Comparison of ENCODE assay signal across 29 cellular contexts in the genomic region with DNA sequence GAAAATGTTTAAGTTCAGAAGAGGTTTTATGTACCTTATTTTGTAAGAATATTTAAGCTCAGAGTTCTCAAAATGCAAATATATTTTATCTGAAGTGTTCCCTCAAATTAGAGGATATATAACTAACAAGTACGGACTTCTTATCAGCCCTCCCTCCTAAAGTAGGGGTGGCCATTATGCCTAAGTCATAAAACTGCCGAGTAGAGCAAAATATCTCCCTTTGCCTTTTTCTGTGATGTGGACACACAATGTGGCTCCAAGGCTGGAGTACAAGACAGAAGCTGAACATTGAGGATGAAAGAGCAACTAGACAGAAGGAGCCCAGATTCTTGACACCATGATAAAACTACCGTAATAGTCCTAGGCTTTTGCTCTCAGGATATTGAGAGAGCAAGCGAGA.
"Had no signal": no experiment of that assay in that cellular context is flagged by ENCODE, and none has a peak within 500 bp of the region (broad histone marks: within the 10 kb centered on the region; RNA-seq: fewer than 3 reads in every experiment).

No MANE protein-coding gene starts in this region.

- ATAC-seq: activated naive CD4-positive, alpha-beta T cell treated with anti-CD3 and anti-CD28 coated beads, Interleukin-2, amount 50 U/mL, for 72 hours; activated T-cell treated with anti-CD3 and anti-CD28 coated beads, Interleukin-2, amount 50 U/mL, for 72 hours; effector memory CD8-positive, alpha-beta T cell; foreskin keratinocyte; gastrocnemius medialis had no signal

- H3K4me1 ChIP-seq: foreskin keratinocyte had no signal

- H3K36me3 ChIP-seq: ascending aorta, brain microvascular endothelial cell, esophagus muscularis mucosa, gastrocnemius medialis had no signal

- H3K27ac Mint-ChIP-seq: activated CD4-positive, alpha-beta memory T cell treated with anti-CD3 and anti-CD28 coated beads, Interleukin-2, amount 10 ng/mL, durations not matched to agents 7 days and 5 days; activated CD4-positive, alpha-beta T cell treated with anti-CD3 and anti-CD28 coated beads, Interleukin-2, amount 10 ng/mL, durations not matched to agents 7 days and 5 days; activated naive CD4-positive, alpha-beta T cell treated with anti-CD3 and anti-CD28 coated beads, Interleukin-2, amount 10 ng/mL, durations not matched to agents 7 days and 5 days; activated naive CD4-positive, alpha-beta T cell treated with anti-CD3 and anti-CD28 coated beads, Interleukin-2, amount 50 U/mL, for 72 hours; activated naive CD8-positive, alpha-beta T cell treated with anti-CD3 and anti-CD28 coated beads, Interleukin-2, amount 10 ng/mL, durations not matched to agents 7 days and 5 days; activated T-cell treated with anti-CD3 and anti-CD28 coated beads, Interleukin-2, amount 50 U/mL, for 24 hours; activated T-cell treated with anti-CD3 and anti-CD28 coated beads, Interleukin-2, amount 50 U/mL, for 72 hours; effector memory CD8-positive, alpha-beta T cell had no signal

- H3K4me3 Mint-ChIP-seq: activated CD4-positive, alpha-beta memory T cell treated with anti-CD3 and anti-CD28 coated beads, Interleukin-2, amount 10 ng/mL, durations not matched to agents 7 days and 5 days; activated CD4-positive, alpha-beta T cell treated with anti-CD3 and anti-CD28 coated beads, Interleukin-2, amount 10 ng/mL, durations not matched to agents 7 days and 5 days; activated naive CD4-positive, alpha-beta T cell treated with anti-CD3 and anti-CD28 coated beads, Interleukin-2, amount 10 ng/mL, durations not matched to agents 7 days and 5 days; activated naive CD8-positive, alpha-beta T cell treated with anti-CD3 and anti-CD28 coated beads, Interleukin-2, amount 10 ng/mL, durations not matched to agents 7 days and 5 days; activated T-cell treated with anti-CD3 and anti-CD28 coated beads, Interleukin-2, amount 50 U/mL, for 24 hours; activated T-cell treated with anti-CD3 and anti-CD28 coated beads, Interleukin-2, amount 50 U/mL, for 72 hours; central memory CD8-positive, alpha-beta T cell; effector memory CD8-positive, alpha-beta T cell had no signal

- H3K4me3 ChIP-seq: ascending aorta, esophagus muscularis mucosa, gastrocnemius medialis had no signal

- H3K27me3 ChIP-seq: ascending aorta, brain microvascular endothelial cell, esophagus muscularis mucosa, foreskin keratinocyte, gastrocnemius medialis had no signal

- H3K36me3 Mint-ChIP-seq: activated naive CD4-positive, alpha-beta T cell treated with anti-CD3 and anti-CD28 coated beads, Interleukin-2, amount 10 ng/mL, durations not matched to agents 7 days and 5 days; activated naive CD4-positive, alpha-beta T cell treated with anti-CD3 and anti-CD28 coated beads, Interleukin-2, amount 50 U/mL, for 72 hours; activated naive CD8-positive, alpha-beta T cell treated with anti-CD3 and anti-CD28 coated beads, Interleukin-2, amount 10 ng/mL, durations not matched to agents 7 days and 5 days had no signal

- H3K9me3 ChIP-seq: ascending aorta, esophagus muscularis mucosa, gastrocnemius medialis had no signal

- H3K27me3 Mint-ChIP-seq: activated CD4-positive, alpha-beta memory T cell treated with anti-CD3 and anti-CD28 coated beads, Interleukin-2, amount 10 ng/mL, durations not matched to agents 7 days and 5 days; activated CD4-positive, alpha-beta T cell treated with anti-CD3 and anti-CD28 coated beads, Interleukin-2, amount 10 ng/mL, durations not matched to agents 7 days and 5 days; activated naive CD4-positive, alpha-beta T cell treated with anti-CD3 and anti-CD28 coated beads, Interleukin-2, amount 10 ng/mL, durations not matched to agents 7 days and 5 days; activated naive CD8-positive, alpha-beta T cell treated with anti-CD3 and anti-CD28 coated beads, Interleukin-2, amount 10 ng/mL, durations not matched to agents 7 days and 5 days; activated T-cell treated with anti-CD3 and anti-CD28 coated beads, Interleukin-2, amount 50 U/mL, for 24 hours; central memory CD8-positive, alpha-beta T cell; effector memory CD8-positive, alpha-beta T cell had no signal

- H3K9me3 Mint-ChIP-seq: activated CD4-positive, alpha-beta memory T cell treated with anti-CD3 and anti-CD28 coated beads, Interleukin-2, amount 10 ng/mL, durations not matched to agents 7 days and 5 days; activated CD4-positive, alpha-beta T cell treated with anti-CD3 and anti-CD28 coated beads, Interleukin-2, amount 10 ng/mL, durations not matched to agents 7 days and 5 days; activated naive CD4-positive, alpha-beta T cell treated with anti-CD3 and anti-CD28 coated beads, Interleukin-2, amount 10 ng/mL, durations not matched to agents 7 days and 5 days; activated naive CD4-positive, alpha-beta T cell treated with anti-CD3 and anti-CD28 coated beads, Interleukin-2, amount 50 U/mL, for 72 hours; activated naive CD8-positive, alpha-beta T cell treated with anti-CD3 and anti-CD28 coated beads, Interleukin-2, amount 10 ng/mL, durations not matched to agents 7 days and 5 days; activated T-cell treated with anti-CD3 and anti-CD28 coated beads, Interleukin-2, amount 50 U/mL, for 24 hours; activated T-cell treated with anti-CD3 and anti-CD28 coated beads, Interleukin-2, amount 50 U/mL, for 72 hours; central memory CD8-positive, alpha-beta T cell; effector memory CD8-positive, alpha-beta T cell had no signal

- H3K27ac ChIP-seq: ascending aorta, brain microvascular endothelial cell, esophagus muscularis mucosa, foreskin keratinocyte, gastrocnemius medialis had no signal

- DNase-seq: activated CD4-positive, alpha-beta memory T cell treated with anti-CD3 and anti-CD28 coated beads, Interleukin-2, amount 10 ng/mL, durations not matched to agents 7 days and 5 days; activated CD4-positive, alpha-beta T cell treated with anti-CD3 and anti-CD28 coated beads for 1 hour; activated CD4-positive, alpha-beta T cell treated with anti-CD3 and anti-CD28 coated beads for 4 hours; activated CD4-positive, alpha-beta T cell treated with anti-CD3 and anti-CD28 coated beads, Interleukin-2, amount 10 ng/mL, durations not matched to agents 7 days and 5 days; activated CD4-positive, alpha-beta T cell treated with anti-CD3 and anti-CD28 coated beads, Interleukin-2, amount 50 U/mL, for 4 hours; activated CD8-positive, alpha-beta memory T cell treated with anti-CD3 and anti-CD28 coated beads, Interleukin-2, amount 50 U/mL, for 48 hours; activated gamma-delta T cell; activated naive CD4-positive, alpha-beta T cell; activated naive CD4-positive, alpha-beta T cell treated with anti-CD3 and anti-CD28 coated beads, Interleukin-2, amount 10 ng/mL, durations not matched to agents 7 days and 5 days; activated naive CD8-positive, alpha-beta T cell treated with anti-CD3 and anti-CD28 coated beads, Interleukin-2, amount 10 ng/mL, durations not matched to agents 7 days and 5 days; activated T-cell treated with anti-CD3 and anti-CD28 coated beads for 4 hours; activated T-cell treated with anti-CD3 and anti-CD28 coated beads, Interleukin-2, amount 50 U/mL, for 24 hours; activated T-cell treated with anti-CD3 and anti-CD28 coated beads, Interleukin-2, amount 50 U/mL, for 72 hours; brain microvascular endothelial cell; cortex of kidney; dermis blood vessel endothelial cell; effector CD4-positive, alpha-beta T cell; effector memory CD8-positive, alpha-beta T cell; erythroblast; foreskin keratinocyte; gastrocnemius medialis; glutamatergic neuron; T-helper 2 cell had no signal

- FAIRE-seq: bronchial epithelial cell, colon had no signal
